In genomic region chr22:46727813-46728364, GRCh38 we compare ENCODE assay signal across 28 cellular contexts. TPM values are rescaled to one million over a fixed set of nuclear protein-coding genes. Genes with fewer than 3 reads are reported as not detected.
DNase-seq lines count a peak whose midpoint lies in the region; ATAC-seq, FAIRE-seq and TF ChIP-seq lines count a peak whose summit lies in the region.
"Had no signal": no experiment of that assay in that cellular context is flagged by ENCODE, and none has a peak within 500 bp of the region (broad histone marks: within the 10 kb centered on the region; RNA-seq: fewer than 3 reads in every experiment).

No MANE protein-coding gene starts in this region.

- peaks cover 100% of the 10 kb centered on the region for H4K20me1 ChIP-seq in BLaER1

- POLR2A ChIA-PET in GM10248 (lab: Yijun Ruan, JAX), result no interaction called here

- H3K9me3 Mint-ChIP-seq in CD4-positive, CD25-positive, alpha-beta regulatory T cell, result peaks cover 0 to 2% (median 0%) of the 10 kb centered on the region in 7 donors
- H3K9me3 Mint-ChIP-seq: activated naive CD4-positive, alpha-beta T cell treated with anti-CD3 and anti-CD28 coated beads for 36 hours had no signal

- 92% methylated on average over 19 of the region's 19 CpGs for WGBS in mesenchymal stem cell

- H3K27me3 ChIP-seq in BLaER1 (no peaks in the 10 kb centered on the region), bronchial epithelial cell (ENCODE audit: control insufficient read depth, insufficient read depth, low read length) (no peaks in the 10 kb centered on the region), mesenchymal stem cell (ENCODE audit: control insufficient read depth in 1 of 2, insufficient read depth in 1 of 2, low read length in 2 of 2) (no peaks in the 10 kb centered on the region)
- H3K27me3 ChIP-seq in CD4-positive, CD25-positive, alpha-beta regulatory T cell (ENCODE audit: control insufficient read depth, insufficient read depth, low read length), result no peaks in the 10 kb centered on the region
- H3K27me3 ChIP-seq: SJSA1, thyroid gland had no signal

- H3K27ac ChIP-seq in BLaER1, result peak overlapping the region; percentile 56
- no peak overlapping the region for H3K27ac ChIP-seq in CD4-positive, CD25-positive, alpha-beta regulatory T cell (ENCODE audit: insufficient read depth, low read length, poor library complexity, severe bottlenecking)
- no peak overlapping the region for H3K27ac ChIP-seq in mesenchymal stem cell (ENCODE audit: low read length, poor library complexity, severe bottlenecking)
- H3K27ac ChIP-seq: SJSA1 had no signal

- peaks cover 7 to 77% (median 39%) of the 10 kb centered on the region in 4 donors for H3K4me1 Mint-ChIP-seq in CD4-positive, CD25-positive, alpha-beta regulatory T cell

- peak overlapping the region; percentile 30 for H2BK15ac ChIP-seq in mesenchymal stem cell (ENCODE audit: low read depth, poor library complexity, severe bottlenecking)

- no peak overlapping the region for H3K18ac ChIP-seq in mesenchymal stem cell (ENCODE audit: low read depth in 1 of 2, low read length in 2 of 2)

- H3K4me1 ChIP-seq in BLaER1 (peaks cover 95% of the 10 kb centered on the region), mesenchymal stem cell (ENCODE audit: control insufficient read depth, insufficient read depth, low read depth, low read length) (peaks cover 25% of the 10 kb centered on the region)
- peaks cover 33% of the 10 kb centered on the region for H3K4me1 ChIP-seq in CD4-positive, CD25-positive, alpha-beta regulatory T cell (ENCODE audit: control insufficient read depth, insufficient read depth, low read length, poor library complexity, severe bottlenecking)

- H2BK120ac ChIP-seq in mesenchymal stem cell (ENCODE audit: low read depth, low read length), result no peak overlapping the region

- H3K9me3 ChIP-seq in BLaER1, result no peaks in the 10 kb centered on the region
- H3K9me3 ChIP-seq in CD4-positive, CD25-positive, alpha-beta regulatory T cell (ENCODE audit: control insufficient read depth in 2 of 2, low read length in 2 of 2), result no peaks in the 10 kb centered on the region
- no peaks in the 10 kb centered on the region for H3K9me3 ChIP-seq in mesenchymal stem cell (ENCODE audit: control insufficient read depth, low read length)
- H3K9me3 ChIP-seq: SJSA1, thyroid gland had no signal

- H2BK5ac ChIP-seq in mesenchymal stem cell (ENCODE audit: low read depth, low read length, poor library complexity, severe bottlenecking), result no peak overlapping the region

- H2AFZ ChIP-seq in mesenchymal stem cell (ENCODE audit: low read depth, low read length), result no peak overlapping the region

- no peak overlapping the region for H2BK12ac ChIP-seq in mesenchymal stem cell (ENCODE audit: low read length in 2 of 2)

- no peak overlapping the region for H2AK5ac ChIP-seq in mesenchymal stem cell (ENCODE audit: low read length, severe bottlenecking)

- H3K79me1 ChIP-seq in mesenchymal stem cell (replicated peaks; ENCODE audit: low read length, poor library complexity, severe bottlenecking), result peaks cover 52% of the 10 kb centered on the region

- H3K36me3 Mint-ChIP-seq in CD4-positive, CD25-positive, alpha-beta regulatory T cell, result peaks cover 19% of the 10 kb centered on the region

- ATAC-seq in CD4-positive, CD25-positive, alpha-beta regulatory T cell (ENCODE audit: low read depth in 2 of 2), result no peak
- no peak for ATAC-seq in HG03520 (IDR thresholded peaks at IDR 0.05; ENCODE audit: unreplicated experiment)
- ATAC-seq: Panc1 had no signal

- H3K27ac Mint-ChIP-seq in CD4-positive, CD25-positive, alpha-beta regulatory T cell, result peak overlapping the region in 2 of 3 donors; percentile 32 to 44
- H3K27ac Mint-ChIP-seq: activated naive CD4-positive, alpha-beta T cell treated with anti-CD3 and anti-CD28 coated beads for 36 hours had no signal

- CTCF ChIA-PET in GM10248 (lab: Yijun Ruan, JAX), result interaction anchor here (0.7 to 1.9 kb wide), 4 partner anchors 11 to 164 kb away, joined by 3 to 4 read pairs (median 4); no protein-coding TSS in a partner anchor

- TF ChIP-seq CTCF in bronchial epithelial cell (IDR thresholded peaks at IDR 0.05; ENCODE audit: insufficient read depth, low read length, severe bottlenecking), result no peak
- TF ChIP-seq CTCF in GM10248 (IDR thresholded peaks at IDR 0.05; ENCODE audit: control extremely low read depth, extremely low read depth, low read depth, missing control alignments), result no peak

- no peak for FAIRE-seq in bronchial epithelial cell (lab: Jason Lieb, UNC)
- FAIRE-seq: endothelial cell of umbilical vein, H1, TTC549 had no signal

- H3K36me3 ChIP-seq in BLaER1, result peaks cover 81% of the 10 kb centered on the region
- H3K36me3 ChIP-seq in CD4-positive, CD25-positive, alpha-beta regulatory T cell (ENCODE audit: control insufficient read depth, insufficient read depth, low read length), result peaks cover 58% of the 10 kb centered on the region
- H3K36me3 ChIP-seq in bronchial epithelial cell (ENCODE audit: control insufficient read depth, insufficient read depth, low read length), result peaks cover 1% of the 10 kb centered on the region
- peaks cover 3 to 49% of the 10 kb centered on the region in 2 experiments for H3K36me3 ChIP-seq in mesenchymal stem cell (ENCODE audit: control insufficient read depth in 1 of 2, insufficient read depth in 2 of 2, low read depth in 1 of 2, low read length in 2 of 2)
- H3K36me3 ChIP-seq: thyroid gland had no signal

- H3K23ac ChIP-seq in mesenchymal stem cell (ENCODE audit: low read length in 2 of 2), result no peak overlapping the region

- H3K4me2 ChIP-seq in BLaER1 (peak overlapping the region; percentile 98), mesenchymal stem cell (ENCODE audit: low read length, poor library complexity, severe bottlenecking) (no peak overlapping the region)
- H3K4me2 ChIP-seq: smooth muscle cell had no signal

- DNase-seq in CD4-positive, CD25-positive, alpha-beta regulatory T cell, result no peak
- peak; percentile 19 for DNase-seq in bronchial epithelial cell (ENCODE audit: low read depth)
- no peak for DNase-seq in mesenchymal stem cell
- no peak for DNase-seq in GM10248 (ENCODE audit: extremely low spot score)
- no peak for DNase-seq in C1 segment of cervical spinal cord (lab: John Stamatoyannopoulos, UW)
- DNase-seq: activated CD4-positive, CD25-positive, alpha-beta regulatory T cell treated with anti-CD3 and anti-CD28 coated beads, Interleukin-2, amount 50 U/mL, for 72 hours; activated CD8-positive, alpha-beta memory T cell treated with anti-CD3 and anti-CD28 coated beads for 24 hours; activated naive CD4-positive, alpha-beta T cell treated with anti-CD3 and anti-CD28 coated beads for 36 hours; activated T-cell treated with anti-CD3 and anti-CD28 coated beads, Interleukin-2, amount 50 U/mL, for 1 hour; amygdala; COR-L47; DMS79; glutamatergic neuron; Kasumi-1; mesendoderm; NCI-H187; NCI-H524 treated with DMSO at 0.1 percent for 48 hours; occipital lobe; T-helper 1 cell; thyroid gland had no signal

- no peaks in the 10 kb centered on the region for H3K27me3 Mint-ChIP-seq in CD4-positive, CD25-positive, alpha-beta regulatory T cell

- peak overlapping the region in 1 of 2 experiments; percentile 59 for H3K4ac ChIP-seq in mesenchymal stem cell (ENCODE audit: low read depth in 1 of 2, low read length in 2 of 2)

- no peak overlapping the region for H4K8ac ChIP-seq in mesenchymal stem cell (ENCODE audit: low read length)

- H3K9ac ChIP-seq in BLaER1 (peak overlapping the region; percentile 43; the same call in 1 of the 2 replicates), mesenchymal stem cell (ENCODE audit: low read length) (no peak overlapping the region)

- no peak overlapping the region for H3K4me3 Mint-ChIP-seq in CD4-positive, CD25-positive, alpha-beta regulatory T cell
- H3K4me3 Mint-ChIP-seq: activated naive CD4-positive, alpha-beta T cell treated with anti-CD3 and anti-CD28 coated beads for 36 hours had no signal

- H4K91ac ChIP-seq in mesenchymal stem cell (ENCODE audit: low read length), result peak overlapping the region; percentile 37

- H3K4me3 ChIP-seq in BLaER1, result no peak overlapping the region
- no peak overlapping the region for H3K4me3 ChIP-seq in CD4-positive, CD25-positive, alpha-beta regulatory T cell (ENCODE audit: low read depth, low read length)
- no peak overlapping the region for H3K4me3 ChIP-seq in bronchial epithelial cell (ENCODE audit: low read depth, low read length)
- no peak overlapping the region for H3K4me3 ChIP-seq in mesenchymal stem cell (ENCODE audit: insufficient read depth in 1 of 2, low read depth in 1 of 2, low read length in 2 of 2)
- H3K4me3 ChIP-seq: SJSA1, smooth muscle cell, thyroid gland had no signal

- H3K14ac ChIP-seq in mesenchymal stem cell (ENCODE audit: low read length in 2 of 2), result no peak overlapping the region

RNA-seq across cellular contexts. Expression of gene CERK, which starts 10.2 kb away (rescaled TPM):
- 105 TPM for total RNA-seq in CD4-positive, CD25-positive, alpha-beta regulatory T cell
- polyA plus RNA-seq in CD4-positive, CD25-positive, alpha-beta regulatory T cell, result 10 to 100 TPM; 75.5 to 94.3 (median 81.5) TPM
- 29.5 and 36.1 TPM in 2 replicates for total RNA-seq in bronchial epithelial cell
- polyA plus RNA-seq in mesenchymal stem cell (2013, experiment 1 of 2), result 29.4 TPM
- polyA plus RNA-seq in mesenchymal stem cell (2013, experiment 2 of 2), result 29.3 TPM

RNA-seq across cellular contexts. Expression of gene TBC1D22A, which starts 34.6 kb away (rescaled TPM):
- total RNA-seq in CD4-positive, CD25-positive, alpha-beta regulatory T cell, result 42.5 TPM
- polyA plus RNA-seq in CD4-positive, CD25-positive, alpha-beta regulatory T cell, result 10 to 100 TPM; 19.8 to 34.0 (median 23.0) TPM
- 10.0 and 14.8 TPM in 2 replicates for total RNA-seq in bronchial epithelial cell
- 16.5 TPM for polyA plus RNA-seq in mesenchymal stem cell (2013, experiment 1 of 2)
- 17.1 TPM for polyA plus RNA-seq in mesenchymal stem cell (2013, experiment 2 of 2)
